ENCODE assay signal across 9 cellular contexts in the genomic region with DNA sequence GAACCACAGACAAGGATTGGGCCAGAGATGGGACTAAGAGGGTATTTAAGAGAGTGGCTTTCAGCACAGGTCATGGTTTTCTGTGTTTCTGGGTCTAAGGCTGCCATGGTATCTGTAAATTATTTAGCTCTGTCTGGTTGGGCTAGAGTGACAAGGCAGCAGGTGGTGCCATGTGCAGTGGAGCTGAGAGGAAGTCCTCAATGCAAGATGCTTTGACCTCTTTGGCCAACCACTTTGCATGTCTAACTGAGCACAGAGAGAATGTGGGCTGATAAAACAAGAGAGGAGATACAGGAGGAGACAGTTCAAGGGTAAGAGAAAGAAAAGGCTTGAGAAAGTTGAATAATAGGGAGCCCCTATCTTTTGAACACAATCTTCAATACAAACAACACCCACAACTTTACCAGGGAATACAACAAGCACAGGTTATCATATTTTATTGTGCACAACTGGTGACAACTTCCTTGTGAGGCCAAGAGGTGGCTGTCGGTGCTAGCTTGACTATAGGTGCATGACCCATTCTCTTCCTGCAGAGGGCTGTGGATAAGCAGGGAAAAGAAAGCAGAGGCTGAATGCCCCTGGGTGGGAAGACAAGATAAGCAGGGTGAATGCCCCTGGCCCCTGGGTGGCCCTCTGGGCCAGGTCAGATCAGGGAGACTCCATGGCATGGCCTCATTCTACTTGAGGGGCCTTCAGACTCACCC. TPM values are rescaled to one million over a fixed set of nuclear protein-coding genes. Genes with fewer than 3 reads are reported as not detected.
DNase-seq lines count a peak whose midpoint lies in the region; ATAC-seq and TF ChIP-seq lines count a peak whose summit lies in the region.
"Had no signal": no experiment of that assay in that cellular context is flagged by ENCODE, and none has a peak within 500 bp of the region (broad histone marks: within the 10 kb centered on the region; RNA-seq: fewer than 3 reads in every experiment).

No MANE protein-coding gene starts in this region.

- CTCF ChIA-PET in CD8-positive, alpha-beta memory T cell (lab: Charles Lee) = no interaction called here

- no peak overlapping the region for H3K27ac ChIP-seq in sigmoid colon
- H3K27ac ChIP-seq in CD8-positive, alpha-beta memory T cell (ENCODE audit: low read depth, low read length) = no peak overlapping the region

- peak overlapping the region in 2 of 8 donors; percentile 12 to 79 for H3K27ac Mint-ChIP-seq in CD8-positive, alpha-beta memory T cell

- H3K9me3 Mint-ChIP-seq in CD8-positive, alpha-beta memory T cell = peaks cover 0 to 11% (median 8%) of the 10 kb centered on the region in 5 donors

- intact Hi-C loops in sigmoid colon (cut with DNase I) = no loop called here

- no peaks in the 10 kb centered on the region for H3K9me3 ChIP-seq in sigmoid colon
- H3K9me3 ChIP-seq in CD8-positive, alpha-beta memory T cell (ENCODE audit: low read length) = peaks cover 3% of the 10 kb centered on the region

- no peaks in the 10 kb centered on the region for H3K27me3 Mint-ChIP-seq in CD8-positive, alpha-beta memory T cell

- H3K4me1 ChIP-seq in sigmoid colon = peaks cover 0 to 4% (median 0%) of the 10 kb centered on the region in 4 donors
- H3K4me1 ChIP-seq in CD8-positive, alpha-beta memory T cell (ENCODE audit: insufficient read depth, low read length) = no peaks in the 10 kb centered on the region

- peaks cover 0 to 11% (median 0%) of the 10 kb centered on the region in 4 donors for H3K36me3 ChIP-seq in sigmoid colon
- peaks cover 6% of the 10 kb centered on the region for H3K36me3 ChIP-seq in CD8-positive, alpha-beta memory T cell (ENCODE audit: insufficient read depth, low read length)

- peaks cover 14 to 23% (median 15%) of the 10 kb centered on the region in 3 donors for H3K4me1 Mint-ChIP-seq in CD8-positive, alpha-beta memory T cell

- POLR2A ChIA-PET in CD8-positive, alpha-beta memory T cell (lab: Charles Lee) = no interaction called here

- WGBS in sigmoid colon, 2 donors = 21 to 55% methylated on average over 1 of the region's 1 CpG

- H3K4me3 Mint-ChIP-seq in CD8-positive, alpha-beta memory T cell = no peak overlapping the region

- no peaks in the 10 kb centered on the region for H3K27me3 ChIP-seq in sigmoid colon
- no peaks in the 10 kb centered on the region for H3K27me3 ChIP-seq in CD8-positive, alpha-beta memory T cell (ENCODE audit: insufficient read depth, low read length, poor library complexity, severe bottlenecking)

- TF ChIP-seq POLR2A in GM18505 (IDR thresholded peaks at IDR 0.05; ENCODE audit: borderline replicate concordance, extremely low read depth, insufficient read depth, insufficient read length) (no peak), sigmoid colon (IDR thresholded peaks at IDR 0.05) (no peak)

- no peak overlapping the region for H3K4me3 ChIP-seq in fibroblast of pulmonary artery (replicated peaks; ENCODE audit: low read depth, low read length)
- no peak overlapping the region for H3K4me3 ChIP-seq in sigmoid colon
- H3K4me3 ChIP-seq in CD8-positive, alpha-beta memory T cell (ENCODE audit: low read length) = no peak overlapping the region

- no peak for TF ChIP-seq EP300 in sigmoid colon (IDR thresholded peaks at IDR 0.05)

- ATAC-seq in GM18505 (IDR thresholded peaks at IDR 0.05; ENCODE audit: unreplicated experiment) (peak; percentile 81), GM21723 (IDR thresholded peaks at IDR 0.05; ENCODE audit: unreplicated experiment) (peak; percentile 63), HG03460 (IDR thresholded peaks at IDR 0.05; ENCODE audit: unreplicated experiment) (peak; percentile 96)

- peaks cover 39 to 58% (median 47%) of the 10 kb centered on the region in 3 donors for H3K36me3 Mint-ChIP-seq in CD8-positive, alpha-beta memory T cell

- no peak for DNase-seq in fibroblast of pulmonary artery (ENCODE audit: low read depth)
- DNase-seq in sigmoid colon = no peak
- DNase-seq in NCI-H2196 treated with DMSO at 0.1 percent for 48 hours (lab: John Stamatoyannopoulos, UW; ENCODE audit: unreplicated experiment) = no peak
- DNase-seq in CD8-positive, alpha-beta memory T cell = no peak
- DNase-seq in NCI-H2227 treated with DMSO at 0.1 percent for 48 hours (lab: John Stamatoyannopoulos, UW) = no peak
- DNase-seq: NCI-H1105 treated with DMSO at 0.1 percent for 48 hours had no signal

- TF ChIP-seq CTCF in fibroblast of pulmonary artery (IDR thresholded peaks at IDR 0.05; ENCODE audit: low read length, missing control alignments) = peak; percentile 2
- no peak for TF ChIP-seq CTCF in sigmoid colon (IDR thresholded peaks at IDR 0.05)

RNA-seq across cellular contexts. Expression of gene FLACC1, which starts 12.3 kb away (rescaled TPM):
- 1 to 10 TPM; 1.1 to 1.6 (median 1.4) TPM for total RNA-seq in sigmoid colon
- polyA plus RNA-seq in sigmoid colon = under 1 TPM in 2 of 3 donors, not detected in 1; 0.69 to 0.87 TPM
- total RNA-seq in CD8-positive, alpha-beta memory T cell = 1 to 10 TPM; 1.8 to 2.5 TPM
- polyA plus RNA-seq in CD8-positive, alpha-beta memory T cell = 0.97 TPM
